19 cellular contexts compared by ENCODE assay signal in the genomic region with DNA sequence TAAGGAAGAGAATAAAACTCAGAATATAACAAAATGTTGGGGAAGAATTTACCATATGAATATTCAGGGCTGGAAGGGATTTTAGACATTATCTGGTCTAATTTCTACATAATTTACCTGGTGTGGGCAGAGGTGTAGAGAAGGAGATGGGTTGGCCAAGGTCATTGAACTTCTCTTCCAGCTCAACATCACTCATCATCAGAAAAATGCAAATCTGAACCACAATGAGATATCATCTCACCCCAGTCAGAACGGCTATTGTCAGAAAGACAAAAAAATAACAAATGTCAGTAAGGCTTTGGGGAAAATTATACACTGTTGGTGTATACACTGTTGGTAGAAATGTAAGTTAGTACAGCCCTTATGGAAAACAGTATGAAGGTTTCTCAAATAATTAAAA.
A peak's percentile ranks its signal among the peaks of the same experiment; 100 is the strongest.
DNase-seq lines count a peak whose midpoint lies in the region; ATAC-seq, FAIRE-seq and TF ChIP-seq lines count a peak whose summit lies in the region.
"Had no signal": no experiment of that assay in that cellular context is flagged by ENCODE, and none has a peak within 500 bp of the region (broad histone marks: within the 10 kb centered on the region; RNA-seq: fewer than 3 reads in every experiment).

No MANE protein-coding gene starts in this region.

- H4K20me1 ChIP-seq in astrocyte (ENCODE audit: insufficient read depth, low read length), result no peaks in the 10 kb centered on the region

- peaks cover 3% of the 10 kb centered on the region for H3K9me3 Mint-ChIP-seq in activated naive CD8-positive, alpha-beta T cell (ENCODE audit: low read depth)
- H3K9me3 Mint-ChIP-seq in activated naive CD8-positive, alpha-beta T cell treated with anti-CD3 and anti-CD28 coated beads for 36 hours, result no peaks in the 10 kb centered on the region
- H3K9me3 Mint-ChIP-seq in astrocyte (ENCODE audit: unreplicated experiment), result peaks cover 4% of the 10 kb centered on the region
- H3K9me3 Mint-ChIP-seq: HFFc6 had no signal

- WGBS in tibial nerve, 2 donors, result 67 to 90% methylated on average over 1 of the region's 1 CpG

- H3K9ac ChIP-seq in astrocyte (ENCODE audit: low read length), result no peak overlapping the region
- H3K9ac ChIP-seq: KMS-11 had no signal

- no peak for FAIRE-seq in astrocyte (lab: Jason Lieb, UNC)
- FAIRE-seq: G401.6 had no signal

- H3K4me2 ChIP-seq in astrocyte (ENCODE audit: low read length), result peak overlapping the region; percentile 13
- H3K4me2 ChIP-seq: KMS-11 had no signal

- H3K36me3 ChIP-seq in astrocyte (ENCODE audit: insufficient read depth, low read length), result no peaks in the 10 kb centered on the region
- no peaks in the 10 kb centered on the region for H3K36me3 ChIP-seq in tibial nerve
- H3K36me3 ChIP-seq: SJCRH30 had no signal

- TF ChIP-seq CTCF in astrocyte (IDR thresholded peaks at IDR 0.05; ENCODE audit: insufficient read depth, low read depth, low read length) (no peak), tibial nerve (IDR thresholded peaks at IDR 0.05) (no peak)

- no peak overlapping the region for H3K4me3 Mint-ChIP-seq in activated naive CD8-positive, alpha-beta T cell
- no peak overlapping the region for H3K4me3 Mint-ChIP-seq in activated naive CD8-positive, alpha-beta T cell treated with anti-CD3 and anti-CD28 coated beads for 36 hours
- no peak overlapping the region for H3K4me3 Mint-ChIP-seq in astrocyte (ENCODE audit: unreplicated experiment)
- H3K4me3 Mint-ChIP-seq: HFFc6 had no signal

- peak overlapping the region; percentile 16 for H3K27ac Mint-ChIP-seq in activated naive CD8-positive, alpha-beta T cell
- no peak overlapping the region for H3K27ac Mint-ChIP-seq in activated naive CD8-positive, alpha-beta T cell treated with anti-CD3 and anti-CD28 coated beads for 36 hours
- no peak overlapping the region for H3K27ac Mint-ChIP-seq in astrocyte (ENCODE audit: unreplicated experiment)
- H3K27ac Mint-ChIP-seq: HFFc6 had no signal

- H3K27ac ChIP-seq in astrocyte (ENCODE audit: low read depth, low read length), result no peak overlapping the region
- H3K27ac ChIP-seq in tibial nerve, result no peak overlapping the region
- H3K27ac ChIP-seq: C4-2B, KMS-11, SJCRH30 had no signal

- peaks cover 3% of the 10 kb centered on the region for H3K27me3 Mint-ChIP-seq in activated naive CD8-positive, alpha-beta T cell
- no peaks in the 10 kb centered on the region for H3K27me3 Mint-ChIP-seq in activated naive CD8-positive, alpha-beta T cell treated with anti-CD3 and anti-CD28 coated beads for 36 hours
- H3K27me3 Mint-ChIP-seq in astrocyte (ENCODE audit: low read depth, unreplicated experiment), result no peaks in the 10 kb centered on the region

- ATAC-seq in GM21786 (IDR thresholded peaks at IDR 0.05; ENCODE audit: unreplicated experiment), result no peak
- ATAC-seq in GM19467 (IDR thresholded peaks at IDR 0.05; ENCODE audit: unreplicated experiment), result no peak

- H3K9me3 ChIP-seq in astrocyte (ENCODE audit: insufficient read depth, low read depth, low read length), result no peaks in the 10 kb centered on the region
- no peaks in the 10 kb centered on the region for H3K9me3 ChIP-seq in tibial nerve
- H3K9me3 ChIP-seq: SJCRH30 had no signal

- no peaks in the 10 kb centered on the region for H3K27me3 ChIP-seq in astrocyte (ENCODE audit: insufficient read depth, low read length)
- no peaks in the 10 kb centered on the region for H3K27me3 ChIP-seq in tibial nerve
- H3K27me3 ChIP-seq: SJCRH30 had no signal

- TF ChIP-seq POLR2A in tibial nerve (IDR thresholded peaks at IDR 0.05), result no peak

- H3K4me3 ChIP-seq in astrocyte (ENCODE audit: insufficient read depth, low read depth, low read length), result no peak overlapping the region
- no peak overlapping the region for H3K4me3 ChIP-seq in tibial nerve
- H3K4me3 ChIP-seq: SJCRH30 had no signal

- H3K4me1 ChIP-seq in astrocyte (ENCODE audit: insufficient read depth, low read length) (peaks cover 11% of the 10 kb centered on the region), tibial nerve (no peaks in the 10 kb centered on the region)
- H3K4me1 ChIP-seq: SJCRH30 had no signal

- DNase-seq in activated naive CD8-positive, alpha-beta T cell treated with anti-CD3 and anti-CD28 coated beads for 36 hours, result no peak
- DNase-seq in RPMI7951 (ENCODE audit: low read depth) (peak; percentile 29), astrocyte (ENCODE audit: low read depth) (no peak), tibial nerve (ENCODE audit: low spot score in 2 of 2) (no peak)
- DNase-seq: AML-193, DMS79 treated with DMSO at 0.1 percent for 48 hours, H7, HFFc6, NCI-H1436, NCI-H1930, NCI-H345, NCI-H524 treated with DMSO at 0.1 percent for 48 hours, SJCRH30 had no signal

- no peak for TF ChIP-seq EP300 in tibial nerve (IDR thresholded peaks at IDR 0.05)

- peaks cover 19% of the 10 kb centered on the region for H3K4me1 Mint-ChIP-seq in activated naive CD8-positive, alpha-beta T cell (ENCODE audit: low read depth)
- peaks cover 1% of the 10 kb centered on the region for H3K4me1 Mint-ChIP-seq in activated naive CD8-positive, alpha-beta T cell treated with anti-CD3 and anti-CD28 coated beads for 36 hours
- peaks cover 17% of the 10 kb centered on the region for H3K4me1 Mint-ChIP-seq in astrocyte (ENCODE audit: low read depth, unreplicated experiment)

- no peaks in the 10 kb centered on the region for H3K36me3 Mint-ChIP-seq in activated naive CD8-positive, alpha-beta T cell
- H3K36me3 Mint-ChIP-seq in activated naive CD8-positive, alpha-beta T cell treated with anti-CD3 and anti-CD28 coated beads for 36 hours, result no peaks in the 10 kb centered on the region
- H3K36me3 Mint-ChIP-seq in astrocyte (ENCODE audit: low read depth, unreplicated experiment), result no peaks in the 10 kb centered on the region

- H3K79me2 ChIP-seq in astrocyte (ENCODE audit: insufficient read depth, low read length), result no peaks in the 10 kb centered on the region

- H2AFZ ChIP-seq in astrocyte (ENCODE audit: low read depth, low read length), result no peak overlapping the region
